ENCODE assay signal across 8 cellular contexts in the genomic region with DNA sequence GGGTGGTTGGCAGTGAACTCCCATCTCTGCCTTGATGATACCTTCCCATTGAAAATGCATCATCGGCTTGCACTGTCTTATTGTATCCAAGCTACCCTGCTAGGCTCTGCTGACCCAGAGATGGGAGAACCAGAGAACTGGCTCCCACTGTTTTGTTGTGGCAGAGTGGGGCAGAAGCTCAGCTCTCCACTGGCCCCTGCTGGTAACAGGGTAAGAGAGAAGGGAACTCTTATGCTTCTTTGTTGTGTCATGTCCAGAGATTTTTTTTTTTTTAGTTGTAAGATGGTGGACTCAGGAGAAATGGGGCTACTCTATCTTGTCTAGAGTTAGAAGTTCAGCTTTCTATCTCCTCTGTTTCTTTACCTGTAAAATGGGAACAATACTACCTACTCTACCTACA.
DNase-seq lines count a peak whose midpoint lies in the region; ATAC-seq and TF ChIP-seq lines count a peak whose summit lies in the region.

No MANE protein-coding gene starts in this region.

- H3K4me1 Mint-ChIP-seq in natural killer cell: peaks cover 8 to 11% of the 10 kb centered on the region in 2 donors

- peaks cover 15 to 18% of the 10 kb centered on the region in 2 donors for H3K27me3 Mint-ChIP-seq in natural killer cell (ENCODE audit: low read depth in 2 of 2)

- CTCF ChIA-PET in mammary epithelial cell (lab: Charles Lee; ENCODE audit: low non-redundant PET): interaction anchor here (0.6 kb wide), 3 partner anchors 16 to 244 kb away, joined by 3 to 8 read pairs (median 6); no protein-coding TSS in a partner anchor

- dilution Hi-C loops in mammary epithelial cell (cut with HindIII; ENCODE audit: low sequenced_read_pairs): no loop called here

- no peaks in the 10 kb centered on the region for H3K79me2 ChIP-seq in mammary epithelial cell (ENCODE audit: insufficient read depth, low read length)

- H3K36me3 Mint-ChIP-seq in natural killer cell: no peaks in the 10 kb centered on the region

- H4K20me1 ChIP-seq in mammary epithelial cell (ENCODE audit: insufficient read depth, low read length): no peaks in the 10 kb centered on the region

- in situ Hi-C loops in mammary epithelial cell (cut with MboI; ENCODE audit: low sequenced_read_pairs in 2 of 2): no loop called here

- H3K4me2 ChIP-seq in mammary epithelial cell (ENCODE audit: insufficient read depth, low read depth, low read length): no peak overlapping the region

- H3K4me3 Mint-ChIP-seq in natural killer cell: no peak overlapping the region

- no peaks in the 10 kb centered on the region for H3K27me3 ChIP-seq in mammary epithelial cell (ENCODE audit: insufficient read depth, low read length)

- no peaks in the 10 kb centered on the region for H3K4me1 ChIP-seq in mammary epithelial cell (ENCODE audit: insufficient read depth, low read length)

- H3K9me3 Mint-ChIP-seq in natural killer cell: no peaks in the 10 kb centered on the region

- no peaks in the 10 kb centered on the region for H3K36me3 ChIP-seq in mammary epithelial cell (ENCODE audit: insufficient read depth, low read length)

- intact Hi-C loops in mammary epithelial cell (cut with micrococcal nuclease) (loop anchor here (1.0 kb wide), 1 partner anchor 313 kb away; no protein-coding TSS in a partner anchor), natural killer cell (cut with micrococcal nuclease) (loop anchor here (1.0 kb wide), 1 partner anchor 335 kb away; no protein-coding TSS in a partner anchor)

- TF ChIP-seq CTCF in GM10266 (IDR thresholded peaks at IDR 0.05; ENCODE audit: control insufficient read depth, insufficient read depth, low read depth, missing control alignments) (peak; percentile 27), mammary epithelial cell (conservative IDR thresholded peaks at IDR 0.05 in 1 of 2, IDR thresholded peaks at IDR 0.05 in 1 of 2; ENCODE audit: extremely low read depth in 1 of 2, insufficient read depth in 1 of 2, low read depth in 1 of 2, low read length in 2 of 2) (peak in 1 of 2 donors; percentile 31), natural killer cell (IDR thresholded peaks at IDR 0.05) (no peak)

- no peak overlapping the region for H3K9ac ChIP-seq in mammary epithelial cell (ENCODE audit: insufficient read depth, low read length)

- no peak overlapping the region for H2AFZ ChIP-seq in mammary epithelial cell (ENCODE audit: low read depth, low read length)

- peaks cover 2% of the 10 kb centered on the region for H3K9me3 ChIP-seq in mammary epithelial cell (replicated peaks; ENCODE audit: insufficient read depth, low read length)

- WGBS in mammary epithelial cell (ENCODE audit: low coverage, missing lambda C conversion rate): 57% methylated on average over 1 of the region's 1 CpG

- peak; percentile 38 for DNase-seq in GM10266 (ENCODE audit: extremely low spot score)
- peak; percentile 53 for DNase-seq in M059J (ENCODE audit: low read depth)
- DNase-seq in mammary epithelial cell: peak; percentile 23
- no peak for DNase-seq in natural killer cell
- no peak for DNase-seq in AG08395 (ENCODE audit: low spot score)

- no peak overlapping the region for H3K27ac Mint-ChIP-seq in natural killer cell

- ATAC-seq in natural killer cell (peak in 2 of 3 donors; percentile 53 to 74), HG03571 (IDR thresholded peaks at IDR 0.05; ENCODE audit: unreplicated experiment) (no peak), HG02981 (IDR thresholded peaks at IDR 0.05; ENCODE audit: unreplicated experiment) (no peak), HG02852 (IDR thresholded peaks at IDR 0.05; ENCODE audit: unreplicated experiment) (no peak)

- no TSS peak for BruUV-seq in mammary epithelial cell (replicated peaks; lab: Mats Ljungman, UMichigan)

- H3K4me3 ChIP-seq in mammary epithelial cell (replicated peaks in 1 of 3; ENCODE audit: insufficient read depth in 1 of 3, low read depth in 2 of 3, low read length in 3 of 3): no peak overlapping the region

- no peak overlapping the region for H3K27ac ChIP-seq in mammary epithelial cell (ENCODE audit: insufficient read depth, low read depth, low read length)

Comparison
In these comparisons a context has a peak if more than half of its experiments do, and no peak if none do; other contexts are left out.
1. DNase-seq: peak in GM10266 (single experiment), M059J (single experiment) and mammary epithelial cell (single experiment); none in natural killer cell (single experiment) and AG08395 (single experiment).
2. ATAC-seq: peak in natural killer cell (2 of 3); none in HG03571 (single experiment), HG02981 (single experiment) and HG02852 (single experiment).